2 cellular contexts compared by ENCODE assay signal in genomic region chr4:2068198-2068470, GRCh38.
A peak's percentile ranks its signal among the peaks of the same experiment; 100 is the strongest.
TF ChIP-seq lines count a peak whose summit lies in the region.

No MANE protein-coding gene starts in this region.

TF ChIP-seq in IMR-90, 13 proteins besides CTCF, POLR2A, EP300 and RAD21:
- TF ChIP-seq MXI1 (IDR thresholded peaks at IDR 0.05; ENCODE audit: borderline replicate concordance, low read depth, low read length) = no peak
- TF ChIP-seq MAZ (IDR thresholded peaks at IDR 0.05; ENCODE audit: borderline replicate concordance, low read depth, low read length) = no peak
- no peak for TF ChIP-seq NFE2L2 (IDR thresholded peaks at IDR 0.05; ENCODE audit: low read depth, low read length)
- TF ChIP-seq, protein P1, sequence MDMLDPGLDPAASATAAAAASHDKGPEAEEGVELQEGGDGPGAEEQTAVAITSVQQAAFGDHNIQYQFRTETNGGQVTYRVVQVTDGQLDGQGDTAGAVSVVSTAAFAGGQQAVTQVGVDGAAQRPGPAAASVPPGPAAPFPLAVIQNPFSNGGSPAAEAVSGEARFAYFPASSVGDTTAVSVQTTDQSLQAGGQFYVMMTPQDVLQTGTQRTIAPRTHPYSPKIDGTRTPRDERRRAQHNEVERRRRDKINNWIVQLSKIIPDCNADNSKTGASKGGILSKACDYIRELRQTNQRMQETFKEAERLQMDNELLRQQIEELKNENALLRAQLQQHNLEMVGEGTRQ (IDR thresholded peaks at IDR 0.05; ENCODE audit: low read depth, low read length) = no peak
- no peak for TF ChIP-seq SMC3 (IDR thresholded peaks at IDR 0.05; ENCODE audit: low read depth, low read length)
- no peak for TF ChIP-seq RCOR1 (IDR thresholded peaks at IDR 0.05; ENCODE audit: insufficient replicate concordance, low read length)
- TF ChIP-seq RFX5 (IDR thresholded peaks at IDR 0.05; ENCODE audit: low read depth, low read length) = no peak
- no peak for TF ChIP-seq FOS (IDR thresholded peaks at IDR 0.05; ENCODE audit: low read depth, low read length)
- no peak for TF ChIP-seq CEBPB (IDR thresholded peaks at IDR 0.05; ENCODE audit: low read depth, low read length)
- TF ChIP-seq MAFK (IDR thresholded peaks at IDR 0.05; ENCODE audit: low read depth, low read length) = no peak
- no peak for TF ChIP-seq ELK1 (IDR thresholded peaks at IDR 0.05; ENCODE audit: borderline replicate concordance, low read depth, low read length)
- no peak for TF ChIP-seq CHD1 (IDR thresholded peaks at IDR 0.05; ENCODE audit: low read depth, low read length)
- TF ChIP-seq BHLHE40 (IDR thresholded peaks at IDR 0.05; ENCODE audit: low read depth, low read length) = no peak

TF ChIP-seq in endothelial cell of umbilical vein, 7 proteins besides CTCF, POLR2A, EP300 and RAD21:
- no peak for TF ChIP-seq POLR2AphosphoS5 (IDR thresholded peaks at IDR 0.05; ENCODE audit: insufficient read depth, low read depth, low read length)
- TF ChIP-seq, protein P2, sequence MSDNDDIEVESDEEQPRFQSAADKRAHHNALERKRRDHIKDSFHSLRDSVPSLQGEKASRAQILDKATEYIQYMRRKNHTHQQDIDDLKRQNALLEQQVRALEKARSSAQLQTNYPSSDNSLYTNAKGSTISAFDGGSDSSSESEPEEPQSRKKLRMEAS (IDR thresholded peaks at IDR 0.05; ENCODE audit: insufficient read depth, insufficient read length) = peak; percentile 43
